Comparison of ENCODE assay signal across 10 cellular contexts in the genomic region with DNA sequence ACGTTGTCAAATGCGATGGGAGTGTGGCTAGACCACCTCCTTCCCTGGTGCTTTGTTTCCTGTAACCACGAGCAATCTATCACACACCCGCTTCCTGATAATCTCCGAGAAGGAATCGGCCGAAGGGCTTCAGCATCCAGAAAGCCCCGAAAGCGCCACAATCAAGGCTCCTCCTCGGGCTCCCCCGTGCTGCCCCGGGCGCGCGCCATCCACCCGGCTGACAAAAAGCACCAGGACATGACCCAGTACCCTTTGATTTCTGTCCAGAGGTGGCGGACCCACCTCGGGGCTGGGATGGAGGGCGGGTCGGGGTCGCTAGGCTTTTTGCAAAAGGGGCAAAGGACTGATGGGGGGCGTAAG. TPM values are rescaled to one million over a fixed set of nuclear protein-coding genes. Genes with fewer than 3 reads are reported as not detected.
A peak's percentile ranks its signal among the peaks of the same experiment; 100 is the strongest.
DNase-seq lines count a peak whose midpoint lies in the region; ATAC-seq and TF ChIP-seq lines count a peak whose summit lies in the region.
"Had no signal": no experiment of that assay in that cellular context is flagged by ENCODE, and none has a peak within 500 bp of the region (broad histone marks: within the 10 kb centered on the region; RNA-seq: fewer than 3 reads in every experiment).

No MANE protein-coding gene starts in this region.

- H3K36me3 Mint-ChIP-seq in activated CD4-positive, alpha-beta T cell treated with anti-CD3 and anti-CD28 coated beads, Interleukin-2, amount 10 ng/mL, durations not matched to agents 24 days and 14 days (ENCODE audit: low read depth), result peaks cover 8% of the 10 kb centered on the region
- peaks cover 0 to 11% of the 10 kb centered on the region in 2 donors for H3K36me3 Mint-ChIP-seq in activated naive CD4-positive, alpha-beta T cell treated with anti-CD3 and anti-CD28 coated beads, Interleukin-2, amount 50 U/mL, for 72 hours

- no peaks in the 10 kb centered on the region for H3K9me3 Mint-ChIP-seq in activated CD4-positive, alpha-beta T cell treated with anti-CD3 and anti-CD28 coated beads, Interleukin-2, amount 10 ng/mL, durations not matched to agents 24 days and 14 days
- H3K9me3 Mint-ChIP-seq in activated naive CD4-positive, alpha-beta T cell treated with anti-CD3 and anti-CD28 coated beads, Interleukin-2, amount 50 U/mL, for 72 hours, result no peaks in the 10 kb centered on the region

- peak overlapping the region; percentile 41 for H3K27ac Mint-ChIP-seq in activated CD4-positive, alpha-beta T cell treated with anti-CD3 and anti-CD28 coated beads, Interleukin-2, amount 10 ng/mL, durations not matched to agents 24 days and 14 days
- H3K27ac Mint-ChIP-seq in activated naive CD4-positive, alpha-beta T cell treated with anti-CD3 and anti-CD28 coated beads, Interleukin-2, amount 50 U/mL, for 72 hours, result peak overlapping the region; percentile 14 to 82

- intact Hi-C loops in activated CD4-positive, alpha-beta T cell treated with anti-CD3 and anti-CD28 coated beads, Interleukin-2, amount 10 ng/mL, durations not matched to agents 24 days and 14 days (cut with micrococcal nuclease), result loop anchor here (2.0 kb wide), 2 partner anchors 22 to 62 kb away; a partner anchor contains a TSS

- no peak for DNase-seq in activated CD4-positive, alpha-beta T cell treated with anti-CD3 and anti-CD28 coated beads, Interleukin-2, amount 10 ng/mL, durations not matched to agents 24 days and 14 days
- no peak for DNase-seq in activated CD4-positive, alpha-beta T cell treated with anti-CD3 and anti-CD28 coated beads for 4 hours
- peak in 1 of 2 donors; percentile 33 for DNase-seq in activated naive CD4-positive, alpha-beta T cell treated with anti-CD3 and anti-CD28 coated beads, Interleukin-2, amount 50 U/mL, for 72 hours (ENCODE audit: low spot score in 2 of 2)
- DNase-seq in left kidney (ENCODE audit: low read depth, low spot score) (peak; percentile 30), thoracic aorta (ENCODE audit: low spot score) (no peak), NCI-H2107 treated with DMSO at 0.1 percent for 48 hours (lab: John Stamatoyannopoulos, UW; ENCODE audit: unreplicated experiment) (no peak)
- no peak for DNase-seq in stimulated activated CD4-positive, alpha-beta T cell treated with anti-CD3 and anti-CD28 coated beads, Interleukin-4, amount 100 ng/mL, for 1 hour

- H3K27ac ChIP-seq in thoracic aorta, result no peak overlapping the region
- H3K27ac ChIP-seq: epithelial cell of prostate had no signal

- peak overlapping the region; percentile 94 for H3K4me3 ChIP-seq in thoracic aorta

- peaks cover 12 to 29% of the 10 kb centered on the region in 2 donors for H3K4me1 ChIP-seq in thoracic aorta (ENCODE audit: control insufficient read depth in 1 of 2, low read depth in 2 of 2)

- peak; percentile 5 to 21 for ATAC-seq in activated naive CD4-positive, alpha-beta T cell treated with anti-CD3 and anti-CD28 coated beads, Interleukin-2, amount 50 U/mL, for 72 hours
- no peak for ATAC-seq in thoracic aorta (ENCODE audit: insufficient number of reproducible peaks, low FRiP score, low read depth)
- no peak for ATAC-seq in GM18909 (IDR thresholded peaks at IDR 0.05; ENCODE audit: poor library complexity, unreplicated experiment)

- no peaks in the 10 kb centered on the region for H3K27me3 ChIP-seq in thoracic aorta (replicated peaks; ENCODE audit: insufficient read depth)
- H3K27me3 ChIP-seq: thyroid gland had no signal

- no peak for TF ChIP-seq CTCF in thoracic aorta (IDR thresholded peaks at IDR 0.05)

- H3K36me3 ChIP-seq in thoracic aorta, result no peaks in the 10 kb centered on the region
- H3K36me3 ChIP-seq: thyroid gland had no signal

- H3K4me3 Mint-ChIP-seq in activated CD4-positive, alpha-beta T cell treated with anti-CD3 and anti-CD28 coated beads, Interleukin-2, amount 10 ng/mL, durations not matched to agents 24 days and 14 days, result peak overlapping the region; percentile 94

- H3K4me1 Mint-ChIP-seq in activated CD4-positive, alpha-beta T cell treated with anti-CD3 and anti-CD28 coated beads, Interleukin-2, amount 10 ng/mL, durations not matched to agents 24 days and 14 days, result peaks cover 25% of the 10 kb centered on the region

- no peaks in the 10 kb centered on the region for H3K27me3 Mint-ChIP-seq in activated CD4-positive, alpha-beta T cell treated with anti-CD3 and anti-CD28 coated beads, Interleukin-2, amount 10 ng/mL, durations not matched to agents 24 days and 14 days

- H3K9me3 ChIP-seq in thoracic aorta, result no peaks in the 10 kb centered on the region
- H3K9me3 ChIP-seq: thyroid gland had no signal

RNA-seq across cellular contexts. Expression of a gene that starts 0.7 kb away (rescaled TPM):
- 11.2 and 12.0 TPM in 2 replicates for total RNA-seq in activated CD4-positive, alpha-beta T cell treated with anti-CD3 and anti-CD28 coated beads, Interleukin-2, amount 10 ng/mL, durations not matched to agents 24 days and 14 days
- total RNA-seq in activated naive CD4-positive, alpha-beta T cell treated with anti-CD3 and anti-CD28 coated beads, Interleukin-2, amount 50 U/mL, for 72 hours, result 1 to 10 TPM; 7.0 to 9.9 TPM
- total RNA-seq in thoracic aorta, result 1 to 10 TPM; 6.1 to 7.6 TPM

RNA-seq across cellular contexts. Expression of a gene that starts 21.3 kb away (rescaled TPM):
- 6.8 and 7.2 TPM in 2 replicates for total RNA-seq in activated CD4-positive, alpha-beta T cell treated with anti-CD3 and anti-CD28 coated beads, Interleukin-2, amount 10 ng/mL, durations not matched to agents 24 days and 14 days
- 10 to 100 TPM in 1 of 2 donors, 1 to 10 TPM in 1; 6.0 to 10.9 TPM for total RNA-seq in activated naive CD4-positive, alpha-beta T cell treated with anti-CD3 and anti-CD28 coated beads, Interleukin-2, amount 50 U/mL, for 72 hours
- 10 to 100 TPM in 1 of 2 donors, 1 to 10 TPM in 1; 9.2 to 10.0 TPM for total RNA-seq in thoracic aorta

RNA-seq across cellular contexts. Expression of a gene that starts 22.5 kb away (rescaled TPM):
- total RNA-seq in activated CD4-positive, alpha-beta T cell treated with anti-CD3 and anti-CD28 coated beads, Interleukin-2, amount 10 ng/mL, durations not matched to agents 24 days and 14 days, result 76.5 and 84.7 TPM in 2 replicates
- 10 to 100 TPM; 51.7 to 52.8 TPM for total RNA-seq in activated naive CD4-positive, alpha-beta T cell treated with anti-CD3 and anti-CD28 coated beads, Interleukin-2, amount 50 U/mL, for 72 hours
- 10 to 100 TPM; 57.9 to 80.0 TPM for total RNA-seq in thoracic aorta

RNA-seq across cellular contexts. Expression of a gene that starts 45.3 kb away (rescaled TPM):
- 271 and 292 TPM in 2 replicates for total RNA-seq in activated CD4-positive, alpha-beta T cell treated with anti-CD3 and anti-CD28 coated beads, Interleukin-2, amount 10 ng/mL, durations not matched to agents 24 days and 14 days
- 100 to 1,000 TPM; 216 to 232 TPM for total RNA-seq in activated naive CD4-positive, alpha-beta T cell treated with anti-CD3 and anti-CD28 coated beads, Interleukin-2, amount 50 U/mL, for 72 hours
- 10 to 100 TPM; 19.6 to 45.7 TPM for total RNA-seq in thoracic aorta

Comparison
In these comparisons a context has a peak if more than half of its experiments do, and no peak if none do; other contexts are left out.
1. ATAC-seq: peak in activated naive CD4-positive, alpha-beta T cell treated with anti-CD3 and anti-CD28 coated beads, Interleukin-2, amount 50 U/mL, for 72 hours (2 of 2); none in thoracic aorta (single experiment) and GM18909 (single experiment).